20 cellular contexts compared by ENCODE assay signal in the genomic region with DNA sequence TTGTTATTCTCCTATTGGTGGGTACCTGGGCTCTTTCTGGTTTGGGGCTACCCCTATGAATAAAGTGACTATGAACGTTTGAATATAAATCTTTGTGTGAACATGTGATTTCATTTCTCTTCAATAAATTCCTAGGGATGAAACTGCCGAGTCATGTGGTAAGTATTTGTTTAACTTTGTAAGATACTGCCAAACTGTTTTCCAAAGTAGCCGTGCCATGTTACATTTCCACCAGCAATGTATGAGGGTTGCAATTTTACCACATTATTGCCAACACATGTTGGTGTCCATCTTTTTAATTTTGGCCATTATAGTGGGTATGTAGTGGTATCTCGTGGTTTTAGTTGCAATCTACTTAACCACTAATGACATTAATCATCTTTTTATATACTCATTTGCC.
"Had no signal": no experiment of that assay in that cellular context is flagged by ENCODE, and none has a peak within 500 bp of the region (broad histone marks: within the 10 kb centered on the region; RNA-seq: fewer than 3 reads in every experiment).

No MANE protein-coding gene starts in this region.

- H3K9me3 ChIP-seq: vagina had no signal

- H3K27ac Mint-ChIP-seq: activated T-cell treated with anti-CD3 and anti-CD28 coated beads, Interleukin-2, amount 50 U/mL, for 72 hours; dendritic cell treated with granulocyte-macrophage colony-stimulating factor and Interleukin-4, amounts not matched to agents 40 ng/mL and 50 ng/mL, for 4 days; stimulated activated naive CD8-positive, alpha-beta T cell treated with anti-CD3 and anti-CD28 coated beads, Interleukin-15, amount 100 ng/mL, for 72 hours had no signal

- H3K4me1 ChIP-seq: breast epithelium, vagina had no signal

- H3K4me3 Mint-ChIP-seq: activated T-cell treated with anti-CD3 and anti-CD28 coated beads, Interleukin-2, amount 50 U/mL, for 72 hours; dendritic cell treated with granulocyte-macrophage colony-stimulating factor and Interleukin-4, amounts not matched to agents 40 ng/mL and 50 ng/mL, for 4 days; stimulated activated naive CD8-positive, alpha-beta T cell treated with anti-CD3 and anti-CD28 coated beads, Interleukin-15, amount 100 ng/mL, for 72 hours had no signal

- H3K4me1 Mint-ChIP-seq: stimulated activated naive CD8-positive, alpha-beta T cell treated with anti-CD3 and anti-CD28 coated beads, Interleukin-15, amount 100 ng/mL, for 72 hours had no signal

- H3K27me3 Mint-ChIP-seq: dendritic cell treated with granulocyte-macrophage colony-stimulating factor and Interleukin-4, amounts not matched to agents 40 ng/mL and 50 ng/mL, for 4 days; stimulated activated naive CD8-positive, alpha-beta T cell treated with anti-CD3 and anti-CD28 coated beads, Interleukin-15, amount 100 ng/mL, for 72 hours had no signal

- H3K36me3 ChIP-seq: ascending aorta, breast epithelium, vagina, WERI-Rb-1 had no signal

- DNase-seq: activated CD4-positive, alpha-beta T cell treated with anti-CD3 and anti-CD28 coated beads for 1 hour; activated effector memory CD4-positive, alpha-beta T cell treated with anti-CD3 and anti-CD28 coated beads, Interleukin-2, amount 50 U/mL, for 16 hours; activated naive CD4-positive, alpha-beta T cell treated with anti-CD3 and anti-CD28 coated beads, Interleukin-2, amount 50 U/mL, for 16 hours; activated T-cell treated with anti-CD3 and anti-CD28 coated beads, Interleukin-2, amount 50 U/mL, for 72 hours; cerebellar nuclear complex; effector CD8-positive, alpha-beta T cell; foreskin melanocyte; left ventricle myocardium superior; occipital lobe; posterior cingulate gyrus; retina; stimulated activated CD4-positive, alpha-beta T cell treated with anti-CD3 and anti-CD28 coated beads, Interleukin-2, amount 100 ng/mL, for 48 hours; stimulated activated naive CD8-positive, alpha-beta T cell treated with anti-CD3 and anti-CD28 coated beads, Interleukin-15, amount 100 ng/mL, for 72 hours; T-helper 2 cell; trophoblast cell; WERI-Rb-1 had no signal

- H3K4me3 ChIP-seq: ascending aorta, breast epithelium, vagina had no signal

- H3K27me3 ChIP-seq: ascending aorta, breast epithelium, vagina had no signal

- H3K27ac ChIP-seq: ascending aorta, breast epithelium, vagina, WERI-Rb-1 had no signal

- H3K9me3 Mint-ChIP-seq: dendritic cell treated with granulocyte-macrophage colony-stimulating factor and Interleukin-4, amounts not matched to agents 40 ng/mL and 50 ng/mL, for 4 days had no signal
